ENCODE assay signal across 15 cellular contexts in genomic region chr14:60565211-60565610, GRCh38. TPM values are rescaled to one million over a fixed set of nuclear protein-coding genes. Genes with fewer than 3 reads are reported as not detected.
DNase-seq lines count a peak whose midpoint lies in the region; ATAC-seq and TF ChIP-seq lines count a peak whose summit lies in the region.
"Had no signal": no experiment of that assay in that cellular context is flagged by ENCODE, and none has a peak within 500 bp of the region (broad histone marks: within the 10 kb centered on the region; RNA-seq: fewer than 3 reads in every experiment).

No MANE protein-coding gene starts in this region.

- TF ChIP-seq CTCF in AG10803 (conservative IDR thresholded peaks at IDR 0.05; ENCODE audit: low read length) (no peak), left lung (IDR thresholded peaks at IDR 0.05) (no peak)

- H3K4me1 ChIP-seq in left lung: no peaks in the 10 kb centered on the region

- DNase-seq in AG10803 (ENCODE audit: low read depth) (peak; percentile 93), astrocyte of the hippocampus (ENCODE audit: low read depth, low spot score) (peak; percentile 89), left lung (no peak), DMS153 (lab: John Stamatoyannopoulos, UW) (no peak), pons (ENCODE audit: low spot score) (no peak)
- DNase-seq in activated CD4-positive, CD25-positive, alpha-beta regulatory T cell (lab: John Stamatoyannopoulos, UW): no peak
- DNase-seq in activated T-cell treated with anti-CD3 and anti-CD28 coated beads, Interleukin-2, amount 50 U/mL, for 24 hours: no peak
- DNase-seq: activated CD4-positive, alpha-beta T cell treated with anti-CD3 and anti-CD28 coated beads, Interleukin-2, amount 50 U/mL, for 48 hours; CD4-positive, alpha-beta T cell; hippocampal formation had no signal

- no peak overlapping the region for H3K27ac Mint-ChIP-seq in activated T-cell treated with anti-CD3 and anti-CD28 coated beads, Interleukin-2, amount 50 U/mL, for 24 hours
- H3K27ac Mint-ChIP-seq: CD4-positive, alpha-beta T cell; dendritic cell treated with granulocyte-macrophage colony-stimulating factor and Interleukin-4, amounts not matched to agents 40 ng/mL and 50 ng/mL, for 4 days; mesothelial cell of epicardium had no signal

- ATAC-seq in left lung: peak; percentile 44

- H3K27me3 ChIP-seq in left lung: no peaks in the 10 kb centered on the region

- H3K36me3 Mint-ChIP-seq in activated T-cell treated with anti-CD3 and anti-CD28 coated beads, Interleukin-2, amount 50 U/mL, for 24 hours (ENCODE audit: low read depth): no peaks in the 10 kb centered on the region
- H3K36me3 Mint-ChIP-seq: mesothelial cell of epicardium had no signal

- H3K4me3 ChIP-seq in AG10803 (ENCODE audit: low read length) (no peak overlapping the region), left lung (no peak overlapping the region)
- H3K4me3 ChIP-seq: thoracic aorta had no signal

- no peaks in the 10 kb centered on the region for H3K4me1 Mint-ChIP-seq in activated T-cell treated with anti-CD3 and anti-CD28 coated beads, Interleukin-2, amount 50 U/mL, for 24 hours (ENCODE audit: low read depth)
- H3K4me1 Mint-ChIP-seq: mesothelial cell of epicardium had no signal

- TF ChIP-seq RAD21 in Ishikawa (IDR thresholded peaks at IDR 0.05; ENCODE audit: low read depth): 0 out of 2 replicates have a peak, but pooled peaks have one; percentile 1

- no peak overlapping the region for H3K4me3 Mint-ChIP-seq in activated T-cell treated with anti-CD3 and anti-CD28 coated beads, Interleukin-2, amount 50 U/mL, for 24 hours
- H3K4me3 Mint-ChIP-seq: CD4-positive, alpha-beta T cell; dendritic cell treated with granulocyte-macrophage colony-stimulating factor and Interleukin-4, amounts not matched to agents 40 ng/mL and 50 ng/mL, for 4 days; mesothelial cell of epicardium had no signal

- H3K9me3 ChIP-seq in left lung: no peaks in the 10 kb centered on the region
- H3K9me3 ChIP-seq: thoracic aorta had no signal

- intact Hi-C loops in left lung (cut with DNase I): no loop called here

- TF ChIP-seq EP300 in Ishikawa (IDR thresholded peaks at IDR 0.05; ENCODE audit: borderline replicate concordance): peak; percentile 67; the same call in 1 of the 2 replicates

- H3K36me3 ChIP-seq in left lung: no peaks in the 10 kb centered on the region
- H3K36me3 ChIP-seq: thoracic aorta had no signal

- H3K27ac ChIP-seq in left lung: no peak overlapping the region
- H3K27ac ChIP-seq: thoracic aorta had no signal

- H3K27me3 Mint-ChIP-seq in activated T-cell treated with anti-CD3 and anti-CD28 coated beads, Interleukin-2, amount 50 U/mL, for 24 hours: peaks cover 15% of the 10 kb centered on the region
- H3K27me3 Mint-ChIP-seq: dendritic cell treated with granulocyte-macrophage colony-stimulating factor and Interleukin-4, amounts not matched to agents 40 ng/mL and 50 ng/mL, for 4 days had no signal

- H3K9me3 Mint-ChIP-seq in activated T-cell treated with anti-CD3 and anti-CD28 coated beads, Interleukin-2, amount 50 U/mL, for 24 hours: no peaks in the 10 kb centered on the region
- H3K9me3 Mint-ChIP-seq: CD4-positive, alpha-beta T cell; dendritic cell treated with granulocyte-macrophage colony-stimulating factor and Interleukin-4, amounts not matched to agents 40 ng/mL and 50 ng/mL, for 4 days; mesothelial cell of epicardium had no signal

TF ChIP-seq in Ishikawa, 13 proteins besides CTCF, POLR2A, EP300 and RAD21:
- no peak for TF ChIP-seq ZBTB7A (IDR thresholded peaks at IDR 0.05; ENCODE audit: low read depth)
- peak; percentile 13; the same call in 1 of the 2 replicates for TF ChIP-seq CEBPB (IDR thresholded peaks at IDR 0.05)
- TF ChIP-seq REST (IDR thresholded peaks at IDR 0.05; ENCODE audit: low read depth): no peak
- peak; percentile 66 for TF ChIP-seq TCF12 (IDR thresholded peaks at IDR 0.05; ENCODE audit: low read depth)
- TF ChIP-seq TEAD4 (IDR thresholded peaks at IDR 0.05): peak; percentile 69
- no peak for TF ChIP-seq TAF1 (IDR thresholded peaks at IDR 0.05; ENCODE audit: low read depth)
- peak; percentile 39; the same call in 1 of the 2 replicates for TF ChIP-seq FOXM1 (IDR thresholded peaks at IDR 0.05; ENCODE audit: borderline replicate concordance, low read depth)
- TF ChIP-seq EGR1 (IDR thresholded peaks at IDR 0.05): no peak
- TF ChIP-seq NFIC (IDR thresholded peaks at IDR 0.05): peak; percentile 78
- no peak for TF ChIP-seq USF1 (IDR thresholded peaks at IDR 0.05)
- TF ChIP-seq CREB1 (IDR thresholded peaks at IDR 0.05; ENCODE audit: low read depth): no peak

RNA-seq across cellular contexts. Expression of gene SIX6, which starts 56.3 kb away (rescaled TPM):
- not detected for total RNA-seq in left lung
- total RNA-seq: CD4-positive, alpha-beta T cell; mesothelial cell of epicardium; T-helper 1 cell treated with Interleukin-12 subunit alpha and Interleukin-12 subunit beta and Interleukin-4 antibody, amounts not matched to agents 30 ng/mL and 1 ng/mL, for 36 hours; thoracic aorta had no signal

Comparison
In these comparisons a context has a peak if more than half of its experiments do, and no peak if none do; other contexts are left out.
1. DNase-seq: peak in AG10803 (single experiment) and astrocyte of the hippocampus (single experiment); none in left lung (0 of 2), DMS153 (single experiment), pons (single experiment), activated CD4-positive, CD25-positive, alpha-beta regulatory T cell (0 of 4) and activated T-cell treated with anti-CD3 and anti-CD28 coated beads, Interleukin-2, amount 50 U/mL, for 24 hours (single experiment).